In the genomic region with DNA sequence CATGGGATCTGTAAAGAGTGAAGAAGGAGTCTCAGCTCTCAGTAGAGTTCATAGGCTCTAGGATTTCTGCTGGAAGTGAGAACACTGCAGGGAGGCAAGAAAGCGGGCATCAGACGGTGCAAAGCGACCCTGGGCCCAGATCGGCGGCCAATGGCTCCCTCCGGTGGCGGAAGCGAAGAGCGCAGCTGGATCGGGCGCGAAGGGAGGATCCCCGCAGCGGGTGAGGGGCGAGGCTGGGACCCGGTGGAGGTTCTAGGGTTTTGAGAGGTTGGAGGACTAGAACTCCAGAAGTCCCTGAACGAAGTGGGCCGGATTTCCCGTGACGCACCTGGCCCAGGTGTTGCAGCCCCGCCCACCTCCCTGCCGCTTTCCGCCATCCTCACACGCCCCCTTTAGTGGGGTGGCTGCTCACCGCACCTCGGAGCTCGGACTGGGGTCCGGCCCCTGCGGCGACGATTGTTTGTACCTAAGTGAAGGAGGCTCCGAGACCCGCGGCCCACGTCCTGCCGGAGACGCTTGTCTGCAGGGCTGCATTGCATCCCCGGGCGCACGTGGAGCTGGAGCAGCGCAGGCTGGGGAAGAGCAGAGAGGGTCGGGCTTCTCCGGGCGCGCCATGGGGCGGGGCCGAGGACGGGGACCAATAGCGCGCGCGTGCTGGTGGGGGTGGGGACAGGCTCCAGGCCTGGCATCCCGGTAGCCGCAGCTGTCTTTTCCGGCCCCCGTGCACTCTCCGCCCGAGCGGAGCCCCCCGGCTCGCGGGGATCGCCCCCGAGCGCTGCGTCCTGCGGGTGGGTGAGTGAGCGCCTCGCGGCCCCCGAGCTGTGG, we compare ENCODE assay signal across 1 cellular context.
A peak's percentile ranks its signal among the peaks of the same experiment; 100 is the strongest.
TF ChIP-seq lines count a peak whose summit lies in the region.

Gene SLC12A9, plus strand, starts transcription at position 666 of the 825 bp plus-strand sequence. CDS start 1,485 bp downstream, outside the sequence.

TF ChIP-seq in IMR-90, 13 proteins besides CTCF, POLR2A, EP300 and RAD21 (continued from another document):
- TF ChIP-seq BHLHE40 (IDR thresholded peaks at IDR 0.05; ENCODE audit: low read depth, low read length): peak; percentile 88
- TF ChIP-seq CEBPB (IDR thresholded peaks at IDR 0.05; ENCODE audit: low read depth, low read length): no peak
- TF ChIP-seq USF2 (IDR thresholded peaks at IDR 0.05; ENCODE audit: low read depth, low read length): peak; percentile 70
- TF ChIP-seq CHD1 (IDR thresholded peaks at IDR 0.05; ENCODE audit: low read depth, low read length): no peak
- TF ChIP-seq, protein P1, sequence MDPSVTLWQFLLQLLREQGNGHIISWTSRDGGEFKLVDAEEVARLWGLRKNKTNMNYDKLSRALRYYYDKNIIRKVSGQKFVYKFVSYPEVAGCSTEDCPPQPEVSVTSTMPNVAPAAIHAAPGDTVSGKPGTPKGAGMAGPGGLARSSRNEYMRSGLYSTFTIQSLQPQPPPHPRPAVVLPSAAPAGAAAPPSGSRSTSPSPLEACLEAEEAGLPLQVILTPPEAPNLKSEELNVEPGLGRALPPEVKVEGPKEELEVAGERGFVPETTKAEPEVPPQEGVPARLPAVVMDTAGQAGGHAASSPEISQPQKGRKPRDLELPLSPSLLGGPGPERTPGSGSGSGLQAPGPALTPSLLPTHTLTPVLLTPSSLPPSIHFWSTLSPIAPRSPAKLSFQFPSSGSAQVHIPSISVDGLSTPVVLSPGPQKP (IDR thresholded peaks at IDR 0.05; ENCODE audit: borderline replicate concordance, low read depth, low read length): no peak
- TF ChIP-seq SMC3 (IDR thresholded peaks at IDR 0.05; ENCODE audit: low read depth, low read length): peak; percentile 91
